In genomic region chr14:39430762-39431415, GRCh38 we compare ENCODE assay signal across 8 cellular contexts. TPM values are rescaled to one million over a fixed set of nuclear protein-coding genes. Genes with fewer than 3 reads are reported as not detected.
A peak's percentile ranks its signal among the peaks of the same experiment; 100 is the strongest.
DNase-seq lines count a peak whose midpoint lies in the region; ATAC-seq and TF ChIP-seq lines count a peak whose summit lies in the region.

No MANE protein-coding gene starts in this region.

- H3K4me3 ChIP-seq in BLaER1: peak overlapping the region; percentile 82
- H3K4me3 ChIP-seq in OCI-LY1 (ENCODE audit: low read depth, low read length, poor library complexity, severe bottlenecking): peak overlapping the region; percentile 96
- peak overlapping the region; percentile 94 for H3K4me3 ChIP-seq in coronary artery
- peak overlapping the region; percentile 84 to 99 for H3K4me3 ChIP-seq in muscle layer of duodenum (ENCODE audit: low read depth in 1 of 2, low read length in 2 of 2)

- H3K27ac ChIP-seq in BLaER1 (peak overlapping the region; percentile 100), OCI-LY1 (ENCODE audit: low read depth, low read length, poor library complexity, severe bottlenecking) (peak overlapping the region; percentile 75), coronary artery (peak overlapping the region; percentile 90 to 98), muscle layer of duodenum (ENCODE audit: low read length) (peak overlapping the region; percentile 74)

- H3K36me3 ChIP-seq in BLaER1 (no peaks in the 10 kb centered on the region), OCI-LY1 (ENCODE audit: insufficient read depth, low read length) (no peaks in the 10 kb centered on the region), muscle layer of duodenum (ENCODE audit: control insufficient read depth in 1 of 2, insufficient read depth in 2 of 2, low read length in 2 of 2) (no peaks in the 10 kb centered on the region)

- H3K9me3 ChIP-seq in BLaER1 (no peaks in the 10 kb centered on the region), OCI-LY1 (ENCODE audit: low read length) (no peaks in the 10 kb centered on the region), muscle layer of duodenum (ENCODE audit: control insufficient read depth in 1 of 2, low read length in 2 of 2) (no peaks in the 10 kb centered on the region)

- DNase-seq in coronary artery (ENCODE audit: low spot score): no peak
- no peak for DNase-seq in mesenteric fat pad (ENCODE audit: low spot score)
- DNase-seq in stimulated activated naive CD4-positive, alpha-beta T cell treated with Interleukin-2 at 50 U/mL for 16 hours (lab: John Stamatoyannopoulos, UW): no peak

- peaks cover 61% of the 10 kb centered on the region for H4K20me1 ChIP-seq in BLaER1
- no peaks in the 10 kb centered on the region for H4K20me1 ChIP-seq in OCI-LY1 (ENCODE audit: insufficient read depth, low read length)

- H3K4me2 ChIP-seq in BLaER1: peak overlapping the region; percentile 96
- H3K4me2 ChIP-seq in OCI-LY1 (ENCODE audit: low read length): peak overlapping the region; percentile 90

- no peaks in the 10 kb centered on the region for H3F3A ChIP-seq in OCI-LY1 (ENCODE audit: insufficient read depth, low read length)

- H3K4me1 ChIP-seq in BLaER1 (peaks cover 47% of the 10 kb centered on the region), OCI-LY1 (ENCODE audit: insufficient read depth, low read length, severe bottlenecking) (peaks cover 51% of the 10 kb centered on the region), muscle layer of duodenum (ENCODE audit: control insufficient read depth in 1 of 2, insufficient read depth in 2 of 2, low read length in 2 of 2) (peaks cover 11 to 41% of the 10 kb centered on the region in 2 donors)

- H3K79me2 ChIP-seq in OCI-LY1 (ENCODE audit: insufficient read depth, low read length): peaks cover 53% of the 10 kb centered on the region

- TF ChIP-seq CTCF in OCI-LY1 (IDR thresholded peaks at IDR 0.05; ENCODE audit: low read length): no peak
- TF ChIP-seq CTCF in coronary artery (IDR thresholded peaks at IDR 0.05): no peak

- no peak overlapping the region for H2AFZ ChIP-seq in OCI-LY1 (ENCODE audit: low read length)

- H3K9ac ChIP-seq in BLaER1: peak overlapping the region; percentile 100
- H3K9ac ChIP-seq in OCI-LY1 (ENCODE audit: low read length): peak overlapping the region; percentile 69

- peak; percentile 2 for ATAC-seq in GM21423 (IDR thresholded peaks at IDR 0.05; ENCODE audit: unreplicated experiment)
- ATAC-seq in GM21723 (IDR thresholded peaks at IDR 0.05; ENCODE audit: unreplicated experiment): no peak

- no peaks in the 10 kb centered on the region for H3K9me2 ChIP-seq in OCI-LY1 (ENCODE audit: low read depth, low read length)

- H3K27me3 ChIP-seq in BLaER1: no peaks in the 10 kb centered on the region
- H3K27me3 ChIP-seq in OCI-LY1 (ENCODE audit: insufficient read depth, low read length): no peaks in the 10 kb centered on the region
- no peaks in the 10 kb centered on the region for H3K27me3 ChIP-seq in muscle layer of duodenum (ENCODE audit: low read depth, low read length)

RNA-seq across cellular contexts. Expression of gene FBXO33, which starts 1.3 kb away (rescaled TPM):
- total RNA-seq in mesenteric fat pad: 12.7 TPM
